In the genomic region with DNA sequence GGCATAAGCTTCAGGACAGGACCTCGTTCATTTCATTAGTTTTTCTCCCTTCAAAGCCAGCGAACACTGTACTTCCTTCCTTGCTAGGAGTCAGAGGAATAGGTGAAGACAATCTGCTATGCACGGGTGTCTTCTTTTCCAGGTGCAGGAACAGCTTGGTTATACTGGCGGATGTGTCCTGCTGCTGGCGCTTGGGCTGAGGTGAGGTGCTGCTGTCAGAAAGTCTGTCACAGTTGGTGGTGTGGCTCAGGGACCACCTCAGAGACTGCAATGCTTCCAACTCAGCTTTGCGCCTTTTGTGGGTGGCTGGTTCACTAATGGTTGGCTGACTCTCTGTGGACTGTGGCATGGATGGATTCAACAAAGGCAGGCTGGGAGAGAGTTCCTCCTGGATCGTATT, we compare ENCODE assay signal across 21 cellular contexts. TPM values are rescaled to one million over a fixed set of nuclear protein-coding genes. Genes with fewer than 3 reads are reported as not detected.
DNase-seq lines count a peak whose midpoint lies in the region; ATAC-seq, FAIRE-seq and TF ChIP-seq lines count a peak whose summit lies in the region.
"Had no signal": no experiment of that assay in that cellular context is flagged by ENCODE, and none has a peak within 500 bp of the region (broad histone marks: within the 10 kb centered on the region; RNA-seq: fewer than 3 reads in every experiment).

No MANE protein-coding gene starts in this region.

- no peak for TF ChIP-seq EP300 in K562 (IDR thresholded peaks at IDR 0.05; ENCODE audit: low read length)

- in situ Hi-C loops in K562 (cut with MboI) = no loop called here

- WGBS in K562 (ENCODE audit: insufficient coverage, low coverage, missing lambda C conversion rate) = 54% methylated on average over 7 of the region's 7 CpGs
- WGBS in mesenchymal stem cell = 97% methylated on average over 6 of the region's 7 CpGs

- no peak for FAIRE-seq in K562 (lab: Jason Lieb, UNC)
- FAIRE-seq: A549, D721Med, GM12878, GM12892, GM18507 had no signal

- no peak overlapping the region for H2BK15ac ChIP-seq in mesenchymal stem cell (ENCODE audit: low read depth, poor library complexity, severe bottlenecking)

- no peak overlapping the region for H3K23ac ChIP-seq in mesenchymal stem cell (ENCODE audit: low read length in 2 of 2)

- H2BK12ac ChIP-seq in mesenchymal stem cell (ENCODE audit: low read length in 2 of 2) = no peak overlapping the region

- ATAC-seq in DND-41 (ENCODE audit: insufficient read depth, low read depth) (peak; percentile 63; the same call in 2 of the 3 replicates), K562 (no peak; the same call in 1 of the 3 replicates), sciatic nerve (no peak)
- ATAC-seq: A549; CD8-positive, alpha-beta T cell; GM12878 had no signal

- intact Hi-C loops in K562 (cut with micrococcal nuclease) = no loop called here
- intact Hi-C loops in sciatic nerve (cut with DNase I) = no loop called here

- no peaks in the 10 kb centered on the region for H3K79me1 ChIP-seq in mesenchymal stem cell (replicated peaks; ENCODE audit: low read length, poor library complexity, severe bottlenecking)

- H3K4me1 ChIP-seq in DND-41 (ENCODE audit: insufficient read depth, low read length) = no peaks in the 10 kb centered on the region
- no peaks in the 10 kb centered on the region for H3K4me1 ChIP-seq in K562 (replicated peaks in 1 of 2; ENCODE audit: control insufficient read depth in 2 of 2, insufficient read depth in 2 of 2, low read length in 2 of 2)
- no peaks in the 10 kb centered on the region for H3K4me1 ChIP-seq in mesenchymal stem cell (ENCODE audit: control insufficient read depth, insufficient read depth, low read depth, low read length)
- H3K4me1 ChIP-seq: A549; BLaER1 treated with 17β-estradiol and CSF1 and Interleukin-3, amounts not matched to agents 10 nM and 100 nM; Caco-2 had no signal

- H3K36me3 ChIP-seq in DND-41 (ENCODE audit: insufficient read depth, low read length) = no peaks in the 10 kb centered on the region
- no peaks in the 10 kb centered on the region for H3K36me3 ChIP-seq in K562 (ENCODE audit: control insufficient read depth, insufficient read depth, low read length)
- H3K36me3 ChIP-seq in mesenchymal stem cell (ENCODE audit: control insufficient read depth in 1 of 2, insufficient read depth in 2 of 2, low read depth in 1 of 2, low read length in 2 of 2) = peaks cover 6 to 11% of the 10 kb centered on the region in 2 experiments

- DNase-seq in DND-41 = peak; percentile 16
- no peak for DNase-seq in K562 (ENCODE audit: extremely low read depth in 1 of 4, low spot score in 3 of 4)
- no peak for DNase-seq in mesenchymal stem cell
- DNase-seq in stimulated activated CD4-positive, alpha-beta T cell treated with anti-CD3 and anti-CD28 coated beads, Interleukin-4, amount 100 ng/mL, for 4 hours = no peak
- no peak for DNase-seq in sciatic nerve (ENCODE audit: low spot score)
- DNase-seq: AML-193; Caco-2; Calu3; CD4-positive, alpha-beta T cell; CD8-positive, alpha-beta T cell; DMS79 treated with DMSO at 0.1 percent for 48 hours; EL; GDM1 had no signal

- no peak overlapping the region for H3K9ac ChIP-seq in DND-41 (ENCODE audit: low read depth, low read length)
- H3K9ac ChIP-seq in K562 (ENCODE audit: insufficient read depth in 1 of 2, low read depth in 2 of 2, low read length in 2 of 2) = 0 out of 4 replicates have a peak overlapping the region, but pooled peaks of 1 of the 2 experiments have one; percentile 8
- H3K9ac ChIP-seq in mesenchymal stem cell (ENCODE audit: low read length) = no peak overlapping the region
- H3K9ac ChIP-seq: BLaER1 treated with 17β-estradiol and CSF1 and Interleukin-3, amounts not matched to agents 10 nM and 100 nM had no signal

- H4K8ac ChIP-seq in mesenchymal stem cell (ENCODE audit: low read length) = no peak overlapping the region

- H3K4me3 ChIP-seq in DND-41 (ENCODE audit: low read depth in 1 of 2, low read length in 2 of 2) (no peak overlapping the region), K562 (no peak overlapping the region), mesenchymal stem cell (ENCODE audit: insufficient read depth in 1 of 2, low read depth in 1 of 2, low read length in 2 of 2) (no peak overlapping the region)
- H3K4me3 ChIP-seq: A549; BLaER1 treated with 17β-estradiol and CSF1 and Interleukin-3, amounts not matched to agents 10 nM and 100 nM; GM12878 had no signal

- no peak overlapping the region for H2BK120ac ChIP-seq in mesenchymal stem cell (ENCODE audit: low read depth, low read length)

- CTCF ChIA-PET in K562 (lab: Yijun Ruan, JAX; ENCODE audit: low intra/inter-chr PET ratio) = no interaction called here

- H2AK5ac ChIP-seq in mesenchymal stem cell (ENCODE audit: low read length, severe bottlenecking) = no peak overlapping the region

- H2AFZ ChIP-seq in DND-41 (ENCODE audit: low read depth, low read length) = no peak overlapping the region
- H2AFZ ChIP-seq in K562 (ENCODE audit: low read depth, low read length) = no peak overlapping the region
- H2AFZ ChIP-seq in mesenchymal stem cell (ENCODE audit: low read depth, low read length) = no peak overlapping the region

- H4K20me1 ChIP-seq in DND-41 (ENCODE audit: insufficient read depth, low read length) (no peaks in the 10 kb centered on the region), K562 (replicated peaks; ENCODE audit: control insufficient read depth, insufficient read depth, low read length) (no peaks in the 10 kb centered on the region)
- H4K20me1 ChIP-seq: BLaER1 treated with 17β-estradiol and CSF1 and Interleukin-3, amounts not matched to agents 10 nM and 100 nM had no signal

- POLR2A ChIA-PET in K562 (lab: Yijun Ruan, JAX) = interaction anchor here (0.7 to 1.7 kb wide), 5 partner anchors 8 to 39 kb away, joined by 3 to 7 read pairs (median 3); a partner anchor contains a TSS

- TF ChIP-seq POLR2A in K562 (conservative IDR thresholded peaks at IDR 0.05) = no peak

- no peaks in the 10 kb centered on the region for H3K9me1 ChIP-seq in K562 (ENCODE audit: control insufficient read depth, insufficient read depth, low read length)

- peak overlapping the region; percentile 61 for H4K91ac ChIP-seq in mesenchymal stem cell (ENCODE audit: low read length)

- no peak overlapping the region for H3K4ac ChIP-seq in mesenchymal stem cell (ENCODE audit: low read depth in 1 of 2, low read length in 2 of 2)

- BruUV-seq in K562 (replicated peaks; lab: Mats Ljungman, UMichigan) = no TSS peak

- H3K79me2 ChIP-seq in DND-41 (ENCODE audit: insufficient read depth, low read length) (no peaks in the 10 kb centered on the region), K562 (ENCODE audit: control insufficient read depth, insufficient read depth, low read length) (no peaks in the 10 kb centered on the region)

- no peak overlapping the region for H2BK5ac ChIP-seq in mesenchymal stem cell (ENCODE audit: low read depth, low read length, poor library complexity, severe bottlenecking)

- H3K9me3 ChIP-seq in DND-41 (ENCODE audit: insufficient read depth, low read length, severe bottlenecking) = no peaks in the 10 kb centered on the region
- H3K9me3 ChIP-seq in K562 (replicated peaks; ENCODE audit: control insufficient read depth, insufficient read depth, low read depth, low read length) = no peaks in the 10 kb centered on the region
- H3K9me3 ChIP-seq in mesenchymal stem cell (ENCODE audit: control insufficient read depth, low read length) = no peaks in the 10 kb centered on the region
- H3K9me3 ChIP-seq: A549, Caco-2 had no signal

- no peak overlapping the region for H3K14ac ChIP-seq in mesenchymal stem cell (ENCODE audit: low read length in 2 of 2)

- TF ChIP-seq RAD21 in K562 (CRISPR knock-in tag; conservative IDR thresholded peaks at IDR 0.05 in 1 of 2, IDR thresholded peaks at IDR 0.05 in 1 of 2) = no peak

- no peak overlapping the region for H3K4me2 ChIP-seq in DND-41 (ENCODE audit: insufficient read depth, low read length)
- H3K4me2 ChIP-seq in K562 (ENCODE audit: insufficient read depth, low read length) = no peak overlapping the region
- no peak overlapping the region for H3K4me2 ChIP-seq in mesenchymal stem cell (ENCODE audit: low read length, poor library complexity, severe bottlenecking)
- H3K4me2 ChIP-seq: A549; BLaER1 treated with 17β-estradiol and CSF1 and Interleukin-3, amounts not matched to agents 10 nM and 100 nM had no signal

- no peak overlapping the region for H3K18ac ChIP-seq in mesenchymal stem cell (ENCODE audit: low read depth in 1 of 2, low read length in 2 of 2)

- H3K27me3 ChIP-seq in DND-41 (ENCODE audit: insufficient read depth, low read length, poor library complexity) (no peaks in the 10 kb centered on the region), K562 (ENCODE audit: control insufficient read depth in 2 of 2, insufficient read depth in 2 of 2, low read length in 2 of 2) (no peaks in the 10 kb centered on the region), mesenchymal stem cell (ENCODE audit: control insufficient read depth in 1 of 2, insufficient read depth in 1 of 2, low read length in 2 of 2) (no peaks in the 10 kb centered on the region)
- H3K27me3 ChIP-seq: BLaER1 treated with 17β-estradiol and CSF1 and Interleukin-3, amounts not matched to agents 10 nM and 100 nM had no signal

- TF ChIP-seq CTCF in DND-41 (IDR thresholded peaks at IDR 0.05; ENCODE audit: borderline replicate concordance, extremely low read depth, low read length, poor library complexity, severe bottlenecking) = no peak
- TF ChIP-seq CTCF in K562 (IDR thresholded peaks at IDR 0.05 in 2 of 3, conservative IDR thresholded peaks at IDR 0.05 in 1 of 3; ENCODE audit: insufficient read depth in 2 of 3, low read depth in 1 of 3, low read length in 3 of 3) = no peak

- no peak overlapping the region for H3K27ac ChIP-seq in DND-41 (ENCODE audit: low read length)
- H3K27ac ChIP-seq in K562 (ENCODE audit: extremely low read depth, low read depth, low read length) = no peak overlapping the region
- no peak overlapping the region for H3K27ac ChIP-seq in mesenchymal stem cell (ENCODE audit: low read length, poor library complexity, severe bottlenecking)
- H3K27ac ChIP-seq: 22Rv1; A549; BLaER1 treated with 17β-estradiol and CSF1 and Interleukin-3, amounts not matched to agents 10 nM and 100 nM; C4-2B had no signal

RNA-seq across cellular contexts. Expression of gene UBN2, which starts 58.3 kb away (rescaled TPM):
- 24.2 and 70.5 TPM in 2 replicates for total RNA-seq in K562 (2011; cell fraction: chromatin; rRNA removed; ENCODE audit: low replicate concordance)
- total RNA-seq in K562 (2011; cell fraction: nucleolus; rRNA removed) = 11.5 and 16.1 TPM in 2 replicates
- 37.4 and 70.8 TPM in 2 replicates for total RNA-seq in K562 (2011; cell fraction: nucleoplasm; rRNA removed)
- total RNA-seq in K562 (2014; rRNA removed) (6.8 and 7.1 TPM in 2 replicates), K562 (2014; rRNA removed; fragmentation: Illumina TruSeq; extraction: Trizol) (12.4 and 16.6 TPM in 2 replicates), K562 (2015; rRNA removed; fragmentation: Illumina TruSeq; extraction: Trizol) (12.4 and 12.7 TPM in 2 replicates), K562 (2021) (18.8 and 19.5 TPM in 2 replicates), sciatic nerve (36.5 TPM)
- polyA plus RNA-seq in K562 (2011; rRNA removed) (11.9 and 15.4 TPM in 2 replicates), K562 (2014; fragmentation: Illumina TruSeq; extraction: Trizol) (7.8 and 9.9 TPM in 2 replicates), K562 (2014; fragmentation: Nextera tagmentation; extraction: Ambion mirVana) (1 to 10 TPM; 1.2 to 1.5 TPM), K562 (2014; rRNA removed) (6.0 and 6.4 TPM in 2 replicates)
- polyA plus RNA-seq in K562 (2011; cell fraction: cytosol; rRNA removed) = 2.7 and 8.4 TPM in 2 replicates
- polyA plus RNA-seq in K562 (2011; cell fraction: nucleus; rRNA removed) = 14.0 and 21.7 TPM in 2 replicates
- polyA plus RNA-seq in K562 (2012) = 4.4 and 5.4 TPM in 2 replicates
- 31.4 and 42.2 TPM in 2 replicates for polyA minus RNA-seq in K562 (2011; rRNA and poly(A)+ RNA removed)
- polyA minus RNA-seq in K562 (2011; cell fraction: cytosol; rRNA and poly(A)+ RNA removed) = 13.4 and 14.1 TPM in 2 replicates
- polyA minus RNA-seq in K562 (2011; cell fraction: nucleus; rRNA and poly(A)+ RNA removed) = 14.3 and 28.0 TPM in 2 replicates
- polyA plus RNA-seq in mesenchymal stem cell (2013, experiment 1 of 2) = 2.8 TPM
- polyA plus RNA-seq in mesenchymal stem cell (2013, experiment 2 of 2) = 2.2 TPM
